1 cellular context compared by ENCODE assay signal in genomic region chr19:49689133-49690072, GRCh38.
TF ChIP-seq lines count a peak whose summit lies in the region.

A gene with protein sequence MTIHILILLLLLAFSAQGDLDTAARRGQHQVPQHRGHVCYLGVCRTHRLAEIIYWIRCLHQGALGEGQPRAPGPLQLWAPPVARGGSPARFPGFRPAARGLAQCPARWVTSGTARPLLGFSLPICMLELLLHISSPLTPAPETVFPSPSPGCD (plus strand): TSS chr19:49689594. CDS start chr19:49689838, 244 bp downstream.

TF ChIP-seq in IMR-90, 13 proteins besides CTCF, POLR2A, EP300 and RAD21 (continued from another document):
- TF ChIP-seq, protein P1, sequence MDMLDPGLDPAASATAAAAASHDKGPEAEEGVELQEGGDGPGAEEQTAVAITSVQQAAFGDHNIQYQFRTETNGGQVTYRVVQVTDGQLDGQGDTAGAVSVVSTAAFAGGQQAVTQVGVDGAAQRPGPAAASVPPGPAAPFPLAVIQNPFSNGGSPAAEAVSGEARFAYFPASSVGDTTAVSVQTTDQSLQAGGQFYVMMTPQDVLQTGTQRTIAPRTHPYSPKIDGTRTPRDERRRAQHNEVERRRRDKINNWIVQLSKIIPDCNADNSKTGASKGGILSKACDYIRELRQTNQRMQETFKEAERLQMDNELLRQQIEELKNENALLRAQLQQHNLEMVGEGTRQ (IDR thresholded peaks at IDR 0.05; ENCODE audit: low read depth, low read length): no peak
- TF ChIP-seq ELK1 (IDR thresholded peaks at IDR 0.05; ENCODE audit: borderline replicate concordance, low read depth, low read length): no peak
- TF ChIP-seq RCOR1 (IDR thresholded peaks at IDR 0.05; ENCODE audit: insufficient replicate concordance, low read length): no peak
